8 cellular contexts compared by ENCODE assay signal in the genomic region with DNA sequence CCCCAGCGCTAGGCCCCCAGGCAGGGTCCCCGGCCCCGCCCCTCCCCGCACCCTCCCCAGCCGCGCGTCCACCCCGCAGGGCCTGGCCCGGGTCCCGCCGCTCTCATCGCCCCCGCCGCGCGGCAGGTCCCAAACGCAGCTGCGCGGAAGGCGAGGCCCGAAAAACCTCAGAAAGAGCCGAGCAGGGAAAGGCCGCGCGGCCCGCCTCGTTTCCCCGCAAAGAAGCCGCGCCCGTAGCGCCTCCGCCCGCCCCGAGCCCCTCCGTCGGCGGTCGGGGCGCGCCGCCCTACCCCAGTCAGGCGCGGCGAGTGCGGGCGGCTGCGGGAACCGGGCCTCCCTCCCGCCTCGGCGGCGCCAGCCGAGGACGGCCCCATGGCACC. TPM values are rescaled to one million over a fixed set of nuclear protein-coding genes. Genes with fewer than 3 reads are reported as not detected.
DNase-seq lines count a peak whose midpoint lies in the region; ATAC-seq, FAIRE-seq and TF ChIP-seq lines count a peak whose summit lies in the region.

No MANE protein-coding gene starts in this region.

- peak overlapping the region; percentile 15 for H2AFZ ChIP-seq in keratinocyte (ENCODE audit: control insufficient read depth, low read length)

- H3K4me3 Mint-ChIP-seq in activated naive CD8-positive, alpha-beta T cell, result peak overlapping the region; percentile 82

- H3K36me3 Mint-ChIP-seq in activated naive CD8-positive, alpha-beta T cell, result peaks cover 4% of the 10 kb centered on the region

- POLR2A ChIA-PET in BJ (lab: Charles Lee), result no interaction called here

- H3K9ac ChIP-seq in keratinocyte (ENCODE audit: control insufficient read depth, extremely low read depth, insufficient read depth, low read length), result peak overlapping the region; percentile 74

- H3K27me3 ChIP-seq in BJ (ENCODE audit: control insufficient read depth, insufficient read depth, low read length) (no peaks in the 10 kb centered on the region), keratinocyte (ENCODE audit: control insufficient read depth, extremely low read depth, insufficient read depth, low read length) (no peaks in the 10 kb centered on the region), thyroid gland (no peaks in the 10 kb centered on the region)

- H3K9me3 Mint-ChIP-seq in activated naive CD8-positive, alpha-beta T cell (ENCODE audit: low read depth), result no peaks in the 10 kb centered on the region

- H3K36me3 ChIP-seq in BJ (ENCODE audit: control insufficient read depth, insufficient read depth, low read length) (no peaks in the 10 kb centered on the region), keratinocyte (ENCODE audit: control insufficient read depth in 2 of 2, extremely low read depth in 1 of 2, insufficient read depth in 2 of 2, low read length in 2 of 2) (peaks cover 1 to 7% of the 10 kb centered on the region in 2 experiments), thyroid gland (no peaks in the 10 kb centered on the region)

- peak overlapping the region; percentile 22 for H3K4me2 ChIP-seq in keratinocyte (ENCODE audit: control insufficient read depth, extremely low read depth, insufficient read depth, low read depth, low read length)

- H3K27ac Mint-ChIP-seq in activated naive CD8-positive, alpha-beta T cell, result no peak overlapping the region

- peaks cover 36% of the 10 kb centered on the region for H3K79me2 ChIP-seq in keratinocyte (ENCODE audit: control insufficient read depth, insufficient read depth, low read length)

- no peak for TF ChIP-seq POLR2A in thyroid gland (IDR thresholded peaks at IDR 0.05)

- no peaks in the 10 kb centered on the region for H3K27me3 Mint-ChIP-seq in activated naive CD8-positive, alpha-beta T cell

- intact Hi-C loops in thyroid gland (cut with DNase I) (loop anchor here (5.0 kb wide), 1 partner anchor 200 kb away; no protein-coding TSS in a partner anchor), sciatic nerve (cut with DNase I) (no loop called here)

- no peak for DNase-seq in BJ (ENCODE audit: low read depth)
- DNase-seq in keratinocyte (ENCODE audit: low read depth, low spot score), result no peak
- no peak for DNase-seq in thyroid gland
- no peak for DNase-seq in NCI-H1105 (lab: John Stamatoyannopoulos, UW)
- DNase-seq in sciatic nerve (ENCODE audit: low spot score), result no peak

- H3K4me1 Mint-ChIP-seq in activated naive CD8-positive, alpha-beta T cell (ENCODE audit: low read depth), result peaks cover 23% of the 10 kb centered on the region

- no peaks in the 10 kb centered on the region for H3K9me3 ChIP-seq in keratinocyte (ENCODE audit: control insufficient read depth, low read depth, low read length)
- H3K9me3 ChIP-seq in thyroid gland, result no peaks in the 10 kb centered on the region

- CTCF ChIA-PET in BJ (lab: Yijun Ruan, JAX), result no interaction called here

- TF ChIP-seq CTCF in BJ (IDR thresholded peaks at IDR 0.05; ENCODE audit: insufficient read depth, low read depth, low read length), result no peak
- no peak for TF ChIP-seq CTCF in keratinocyte (optimal IDR thresholded peaks at IDR 0.05 in 1 of 3, IDR thresholded peaks at IDR 0.05 in 1 of 3, conservative IDR thresholded peaks at IDR 0.05 in 1 of 3; ENCODE audit: extremely low read depth in 1 of 3, insufficient read depth in 2 of 3, low read length in 3 of 3)
- no peak for TF ChIP-seq CTCF in thyroid gland (IDR thresholded peaks at IDR 0.05)

- H3K4me3 ChIP-seq in BJ (ENCODE audit: low read depth, low read length) (peak overlapping the region; percentile 71), keratinocyte (ENCODE audit: control insufficient read depth in 2 of 3, extremely low read depth in 1 of 3, insufficient read depth in 2 of 3, low read depth in 1 of 3, low read length in 3 of 3) (peak overlapping the region; percentile 59 to 70 (median 59)), thyroid gland (replicated peaks in 1 of 3) (peak overlapping the region; percentile 35 to 90 (median 59))

- 0% methylated on average over 1 of the region's 55 CpGs; no CpG with 5 or more reads in 1 of the 2 donors for WGBS in thyroid gland, 2 donors

- peak overlapping the region; percentile 54 for H3K27ac ChIP-seq in keratinocyte (ENCODE audit: control insufficient read depth, insufficient read depth, low read length)
- no peak overlapping the region for H3K27ac ChIP-seq in thyroid gland

- ATAC-seq in GM19324 (IDR thresholded peaks at IDR 0.05; ENCODE audit: low FRiP score, unreplicated experiment) (peak; percentile 19), HG03354 (IDR thresholded peaks at IDR 0.05; ENCODE audit: poor library complexity, severe bottlenecking, unreplicated experiment) (peak; percentile 27), sciatic nerve (no peak)

- H3K4me1 ChIP-seq in keratinocyte (ENCODE audit: control insufficient read depth, extremely low read depth, insufficient read depth, low read length), result no peaks in the 10 kb centered on the region
- H3K4me1 ChIP-seq in thyroid gland, result peaks cover 6% of the 10 kb centered on the region in 2 donors

- no peaks in the 10 kb centered on the region for H4K20me1 ChIP-seq in keratinocyte (ENCODE audit: control insufficient read depth, extremely low read depth, insufficient read depth, low read length)

- peaks cover 3% of the 10 kb centered on the region for H3K9me1 ChIP-seq in keratinocyte (ENCODE audit: control insufficient read depth, extremely low read depth, insufficient read depth, low read length)

- dilution Hi-C loops in keratinocyte (cut with MboI; ENCODE audit: extremely low pct_ligation_motif_present, low sequenced_read_pairs), result no loop called here

- FAIRE-seq in keratinocyte (lab: Jason Lieb, UNC), result no peak

RNA-seq across cellular contexts. Expression of a gene that starts 0.3 kb away (rescaled TPM):
- 9.8 and 17.7 TPM in 2 replicates for polyA plus RNA-seq in BJ (2011; rRNA removed)
- polyA minus RNA-seq in BJ (2011; rRNA and poly(A)+ RNA removed), result 40.5 and 42.1 TPM in 2 replicates
- polyA plus RNA-seq in keratinocyte, result 12.1 to 18.0 TPM (median 14.8 TPM) in 3 replicates
- 5.5 TPM for polyA plus RNA-seq in keratinocyte (2011; ENCODE audit: low read depth)
- 4.0 and 5.0 TPM in 2 replicates for polyA plus RNA-seq in keratinocyte (2011; cell fraction: cytosol; rRNA removed)
- polyA plus RNA-seq in keratinocyte (2011; cell fraction: nucleus; rRNA removed), result 50.3 and 60.6 TPM in 2 replicates
- polyA plus RNA-seq in keratinocyte (2012; ENCODE audit: low replicate concordance), result 10.1 and 17.6 TPM in 2 replicates
- polyA minus RNA-seq in keratinocyte, result 38.2 to 87.6 TPM (median 64.3 TPM) in 3 replicates
- 20.1 TPM for polyA minus RNA-seq in keratinocyte (2011; cell fraction: cytosol; rRNA and poly(A)+ RNA removed)
- 53.7 and 55.0 TPM in 2 replicates for polyA minus RNA-seq in keratinocyte (2011; cell fraction: nucleus; rRNA and poly(A)+ RNA removed)
- total RNA-seq in thyroid gland, result 10 to 100 TPM; 19.2 to 28.1 (median 23.9) TPM
- total RNA-seq in sciatic nerve, result 39.2 TPM

RNA-seq across cellular contexts. Expression of a gene that starts 0.6 kb away (rescaled TPM):
- 19.4 and 22.3 TPM in 2 replicates for polyA plus RNA-seq in BJ (2011; rRNA removed)
- 6.2 and 8.0 TPM in 2 replicates for polyA minus RNA-seq in BJ (2011; rRNA and poly(A)+ RNA removed)
- 16.8 to 18.0 TPM (median 17.2 TPM) in 3 replicates for polyA plus RNA-seq in keratinocyte
- 1.6 TPM for polyA plus RNA-seq in keratinocyte (2011; ENCODE audit: low read depth)
- polyA plus RNA-seq in keratinocyte (2011; cell fraction: cytosol; rRNA removed), result 10.5 and 15.4 TPM in 2 replicates
- polyA plus RNA-seq in keratinocyte (2011; cell fraction: nucleus; rRNA removed), result 6.2 and 6.4 TPM in 2 replicates
- polyA plus RNA-seq in keratinocyte (2012; ENCODE audit: low replicate concordance), result 7.2 and 18.8 TPM in 2 replicates
- polyA minus RNA-seq in keratinocyte, result 5.8 to 27.0 TPM (median 8.0 TPM) in 3 replicates
- 17.3 TPM for polyA minus RNA-seq in keratinocyte (2011; cell fraction: cytosol; rRNA and poly(A)+ RNA removed)
- polyA minus RNA-seq in keratinocyte (2011; cell fraction: nucleus; rRNA and poly(A)+ RNA removed), result 1.8 and 3.8 TPM in 2 replicates
- total RNA-seq in thyroid gland, result 10 to 100 TPM; 25.7 to 57.6 (median 38.4) TPM
- 18.3 TPM for total RNA-seq in sciatic nerve

RNA-seq across cellular contexts. Expression of a gene that starts 23.8 kb away (rescaled TPM):
- polyA plus RNA-seq in BJ (2011; rRNA removed) (12.4 and 17.7 TPM in 2 replicates), keratinocyte (31.5 to 42.3 TPM (median 39.1 TPM) in 3 replicates)
- polyA minus RNA-seq in BJ (2011; rRNA and poly(A)+ RNA removed), result 38.2 and 50.3 TPM in 2 replicates
- polyA plus RNA-seq in keratinocyte (2011; ENCODE audit: low read depth), result 14.1 TPM
- polyA plus RNA-seq in keratinocyte (2011; cell fraction: cytosol; rRNA removed), result 32.2 and 48.2 TPM in 2 replicates
- 19.2 and 26.8 TPM in 2 replicates for polyA plus RNA-seq in keratinocyte (2011; cell fraction: nucleus; rRNA removed)
- 36.5 and 52.3 TPM in 2 replicates for polyA plus RNA-seq in keratinocyte (2012; ENCODE audit: low replicate concordance)
- polyA minus RNA-seq in keratinocyte, result 78.1 to 127 TPM (median 111 TPM) in 3 replicates
- 106 TPM for polyA minus RNA-seq in keratinocyte (2011; cell fraction: cytosol; rRNA and poly(A)+ RNA removed)
- 18.7 and 23.3 TPM in 2 replicates for polyA minus RNA-seq in keratinocyte (2011; cell fraction: nucleus; rRNA and poly(A)+ RNA removed)
- total RNA-seq in thyroid gland (10 to 100 TPM; 21.6 to 45.8 (median 26.0) TPM), sciatic nerve (12.1 TPM)
